In the genomic region with DNA sequence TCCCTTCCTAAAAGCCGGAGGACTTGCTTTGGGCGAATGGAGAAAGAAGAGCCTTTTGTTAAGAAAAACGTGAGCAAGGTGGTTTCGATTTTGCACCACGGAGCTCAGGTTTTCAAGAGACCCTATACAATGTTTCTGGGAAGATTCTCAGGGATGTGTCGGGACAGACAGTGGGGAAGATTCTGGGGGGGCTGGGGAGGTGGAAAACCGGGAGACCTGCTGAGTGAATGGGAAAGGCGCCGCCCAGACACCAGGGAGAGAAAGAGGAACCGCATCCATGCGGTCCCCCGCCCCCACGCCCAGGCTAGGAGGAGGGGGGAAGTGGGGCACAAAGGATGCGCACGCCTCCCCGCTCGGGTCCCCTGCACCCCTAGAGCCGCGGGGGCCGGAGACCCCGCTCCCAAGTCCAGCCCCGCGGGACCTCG, we compare ENCODE assay signal across 1 cellular context.
TF ChIP-seq lines count a peak whose summit lies in the region.

No MANE protein-coding gene starts in this region.

TF ChIP-seq in GM12878, 131 proteins besides CTCF, POLR2A, EP300 and RAD21 (continues in another document):
- TF ChIP-seq CBX3 (IDR thresholded peaks at IDR 0.05; ENCODE audit: borderline replicate concordance, low read depth) (no peak), MYC (IDR thresholded peaks at IDR 0.05; ENCODE audit: insufficient read depth, insufficient read length, insufficient replicate concordance, low read length, severe bottlenecking) (peak; percentile 69), CHD2 (IDR thresholded peaks at IDR 0.05; ENCODE audit: borderline replicate concordance, low read depth, low read length) (peak; percentile 17; the same call in 1 of the 2 replicates), FOXM1 (IDR thresholded peaks at IDR 0.05; ENCODE audit: low read depth, low read length) (no peak), NFIC (IDR thresholded peaks at IDR 0.05; ENCODE audit: low read depth, low read length) (no peak), BACH1 (IDR thresholded peaks at IDR 0.05; ENCODE audit: borderline replicate concordance) (peak; percentile 73), PML (IDR thresholded peaks at IDR 0.05; ENCODE audit: low read length) (peak; percentile 12; the same call in 1 of the 2 replicates), IRF4 (IDR thresholded peaks at IDR 0.05; ENCODE audit: low read depth, low read length) (0 out of 2 replicates have a peak, but pooled peaks have one; percentile 15), LARP7 (IDR thresholded peaks at IDR 0.05) (no peak), ZSCAN29 (IDR thresholded peaks at IDR 0.05) (peak; percentile 63; the same call in 1 of the 2 replicates), SMAD5 (IDR thresholded peaks at IDR 0.05; ENCODE audit: low read depth) (0 out of 2 replicates have a peak, but pooled peaks have one; percentile 3), SPI1 (IDR thresholded peaks at IDR 0.05; ENCODE audit: borderline replicate concordance, insufficient read depth, low read depth, low read length) (peak; percentile 95), SIX5 (IDR thresholded peaks at IDR 0.05; ENCODE audit: low read depth, low read length, severe bottlenecking) (no peak), RBBP5 (conservative IDR thresholded peaks at IDR 0.05) (no peak), HCFC1 (IDR thresholded peaks at IDR 0.05; ENCODE audit: low read length) (no peak), EGR1 (IDR thresholded peaks at IDR 0.05; ENCODE audit: borderline replicate concordance in 1 of 2, low read depth in 2 of 2, low read length in 2 of 2) (peak in 1 of 2 experiments; percentile 78; a peak in 2 of 3 replicates), RB1 (IDR thresholded peaks at IDR 0.05; ENCODE audit: borderline replicate concordance) (no peak), MTA2 (IDR thresholded peaks at IDR 0.05; ENCODE audit: low read depth) (peak; percentile 26; the same call in 1 of the 2 replicates), NR2C2 (IDR thresholded peaks at IDR 0.05; ENCODE audit: borderline replicate concordance, control insufficient read depth, insufficient read length, low read depth) (no peak), CBFB (IDR thresholded peaks at IDR 0.05; ENCODE audit: low read depth) (0 out of 2 replicates have a peak, but pooled peaks have one; percentile 30), IKZF2 (IDR thresholded peaks at IDR 0.05) (peak; percentile 80 to 82), NFXL1 (IDR thresholded peaks at IDR 0.05; ENCODE audit: borderline replicate concordance) (no peak), BMI1 (IDR thresholded peaks at IDR 0.05; ENCODE audit: borderline replicate concordance) (no peak), RFX5 (IDR thresholded peaks at IDR 0.05; ENCODE audit: low read depth, low read length) (no peak), MEF2B (IDR thresholded peaks at IDR 0.05; ENCODE audit: partially characterized antibody, poor library complexity, severe bottlenecking) (no peak), FOS (IDR thresholded peaks at IDR 0.05; ENCODE audit: borderline replicate concordance, extremely low read depth, insufficient read length) (no peak), IKZF1 (conservative IDR thresholded peaks at IDR 0.05) (peak; percentile 90; the same call in 1 of the 2 replicates), STAT1 (conservative IDR thresholded peaks at IDR 0.05) (no peak), BHLHE40 (IDR thresholded peaks at IDR 0.05; ENCODE audit: borderline replicate concordance in 1 of 2, low read depth in 2 of 2, low read length in 1 of 2) (peak; percentile 69 to 73; a peak in 3 of 4 replicates), SMARCA5 (IDR thresholded peaks at IDR 0.05) (no peak), NFYA (IDR thresholded peaks at IDR 0.05; ENCODE audit: borderline replicate concordance, low read depth, low read length) (no peak), PAX5 (IDR thresholded peaks at IDR 0.05; ENCODE audit: borderline replicate concordance, low read depth, low read length) (peak; percentile 17; the same call in 1 of the 2 replicates), TAF1 (IDR thresholded peaks at IDR 0.05; ENCODE audit: borderline replicate concordance, low read depth, low read length) (no peak)
- TF ChIP-seq, protein P1, sequence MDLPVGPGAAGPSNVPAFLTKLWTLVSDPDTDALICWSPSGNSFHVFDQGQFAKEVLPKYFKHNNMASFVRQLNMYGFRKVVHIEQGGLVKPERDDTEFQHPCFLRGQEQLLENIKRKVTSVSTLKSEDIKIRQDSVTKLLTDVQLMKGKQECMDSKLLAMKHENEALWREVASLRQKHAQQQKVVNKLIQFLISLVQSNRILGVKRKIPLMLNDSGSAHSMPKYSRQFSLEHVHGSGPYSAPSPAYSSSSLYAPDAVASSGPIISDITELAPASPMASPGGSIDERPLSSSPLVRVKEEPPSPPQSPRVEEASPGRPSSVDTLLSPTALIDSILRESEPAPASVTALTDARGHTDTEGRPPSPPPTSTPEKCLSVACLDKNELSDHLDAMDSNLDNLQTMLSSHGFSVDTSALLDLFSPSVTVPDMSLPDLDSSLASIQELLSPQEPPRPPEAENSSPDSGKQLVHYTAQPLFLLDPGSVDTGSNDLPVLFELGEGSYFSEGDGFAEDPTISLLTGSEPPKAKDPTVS (IDR thresholded peaks at IDR 0.05; ENCODE audit: low read depth, low read length), result no peak
- TF ChIP-seq, protein P2, sequence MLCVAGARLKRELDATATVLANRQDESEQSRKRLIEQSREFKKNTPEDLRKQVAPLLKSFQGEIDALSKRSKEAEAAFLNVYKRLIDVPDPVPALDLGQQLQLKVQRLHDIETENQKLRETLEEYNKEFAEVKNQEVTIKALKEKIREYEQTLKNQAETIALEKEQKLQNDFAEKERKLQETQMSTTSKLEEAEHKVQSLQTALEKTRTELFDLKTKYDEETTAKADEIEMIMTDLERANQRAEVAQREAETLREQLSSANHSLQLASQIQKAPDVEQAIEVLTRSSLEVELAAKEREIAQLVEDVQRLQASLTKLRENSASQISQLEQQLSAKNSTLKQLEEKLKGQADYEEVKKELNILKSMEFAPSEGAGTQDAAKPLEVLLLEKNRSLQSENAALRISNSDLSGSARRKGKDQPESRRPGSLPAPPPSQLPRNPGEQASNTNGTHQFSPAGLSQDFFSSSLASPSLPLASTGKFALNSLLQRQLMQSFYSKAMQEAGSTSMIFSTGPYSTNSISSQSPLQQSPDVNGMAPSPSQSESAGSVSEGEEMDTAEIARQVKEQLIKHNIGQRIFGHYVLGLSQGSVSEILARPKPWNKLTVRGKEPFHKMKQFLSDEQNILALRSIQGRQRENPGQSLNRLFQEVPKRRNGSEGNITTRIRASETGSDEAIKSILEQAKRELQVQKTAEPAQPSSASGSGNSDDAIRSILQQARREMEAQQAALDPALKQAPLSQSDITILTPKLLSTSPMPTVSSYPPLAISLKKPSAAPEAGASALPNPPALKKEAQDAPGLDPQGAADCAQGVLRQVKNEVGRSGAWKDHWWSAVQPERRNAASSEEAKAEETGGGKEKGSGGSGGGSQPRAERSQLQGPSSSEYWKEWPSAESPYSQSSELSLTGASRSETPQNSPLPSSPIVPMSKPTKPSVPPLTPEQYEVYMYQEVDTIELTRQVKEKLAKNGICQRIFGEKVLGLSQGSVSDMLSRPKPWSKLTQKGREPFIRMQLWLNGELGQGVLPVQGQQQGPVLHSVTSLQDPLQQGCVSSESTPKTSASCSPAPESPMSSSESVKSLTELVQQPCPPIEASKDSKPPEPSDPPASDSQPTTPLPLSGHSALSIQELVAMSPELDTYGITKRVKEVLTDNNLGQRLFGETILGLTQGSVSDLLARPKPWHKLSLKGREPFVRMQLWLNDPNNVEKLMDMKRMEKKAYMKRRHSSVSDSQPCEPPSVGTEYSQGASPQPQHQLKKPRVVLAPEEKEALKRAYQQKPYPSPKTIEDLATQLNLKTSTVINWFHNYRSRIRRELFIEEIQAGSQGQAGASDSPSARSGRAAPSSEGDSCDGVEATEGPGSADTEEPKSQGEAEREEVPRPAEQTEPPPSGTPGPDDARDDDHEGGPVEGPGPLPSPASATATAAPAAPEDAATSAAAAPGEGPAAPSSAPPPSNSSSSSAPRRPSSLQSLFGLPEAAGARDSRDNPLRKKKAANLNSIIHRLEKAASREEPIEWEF (IDR thresholded peaks at IDR 0.05; ENCODE audit: insufficient replicate concordance, low read depth, low read length), result no peak
- TF ChIP-seq, protein P3, sequence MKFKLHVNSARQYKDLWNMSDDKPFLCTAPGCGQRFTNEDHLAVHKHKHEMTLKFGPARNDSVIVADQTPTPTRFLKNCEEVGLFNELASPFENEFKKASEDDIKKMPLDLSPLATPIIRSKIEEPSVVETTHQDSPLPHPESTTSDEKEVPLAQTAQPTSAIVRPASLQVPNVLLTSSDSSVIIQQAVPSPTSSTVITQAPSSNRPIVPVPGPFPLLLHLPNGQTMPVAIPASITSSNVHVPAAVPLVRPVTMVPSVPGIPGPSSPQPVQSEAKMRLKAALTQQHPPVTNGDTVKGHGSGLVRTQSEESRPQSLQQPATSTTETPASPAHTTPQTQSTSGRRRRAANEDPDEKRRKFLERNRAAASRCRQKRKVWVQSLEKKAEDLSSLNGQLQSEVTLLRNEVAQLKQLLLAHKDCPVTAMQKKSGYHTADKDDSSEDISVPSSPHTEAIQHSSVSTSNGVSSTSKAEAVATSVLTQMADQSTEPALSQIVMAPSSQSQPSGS (IDR thresholded peaks at IDR 0.05; ENCODE audit: low read length), result no peak
- TF ChIP-seq, protein P4, sequence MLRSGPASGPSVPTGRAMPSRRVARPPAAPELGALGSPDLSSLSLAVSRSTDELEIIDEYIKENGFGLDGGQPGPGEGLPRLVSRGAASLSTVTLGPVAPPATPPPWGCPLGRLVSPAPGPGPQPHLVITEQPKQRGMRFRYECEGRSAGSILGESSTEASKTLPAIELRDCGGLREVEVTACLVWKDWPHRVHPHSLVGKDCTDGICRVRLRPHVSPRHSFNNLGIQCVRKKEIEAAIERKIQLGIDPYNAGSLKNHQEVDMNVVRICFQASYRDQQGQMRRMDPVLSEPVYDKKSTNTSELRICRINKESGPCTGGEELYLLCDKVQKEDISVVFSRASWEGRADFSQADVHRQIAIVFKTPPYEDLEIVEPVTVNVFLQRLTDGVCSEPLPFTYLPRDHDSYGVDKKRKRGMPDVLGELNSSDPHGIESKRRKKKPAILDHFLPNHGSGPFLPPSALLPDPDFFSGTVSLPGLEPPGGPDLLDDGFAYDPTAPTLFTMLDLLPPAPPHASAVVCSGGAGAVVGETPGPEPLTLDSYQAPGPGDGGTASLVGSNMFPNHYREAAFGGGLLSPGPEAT (IDR thresholded peaks at IDR 0.05; ENCODE audit: low read depth), result peak; percentile 59; the same call in 1 of the 2 replicates
- TF ChIP-seq, protein P5, sequence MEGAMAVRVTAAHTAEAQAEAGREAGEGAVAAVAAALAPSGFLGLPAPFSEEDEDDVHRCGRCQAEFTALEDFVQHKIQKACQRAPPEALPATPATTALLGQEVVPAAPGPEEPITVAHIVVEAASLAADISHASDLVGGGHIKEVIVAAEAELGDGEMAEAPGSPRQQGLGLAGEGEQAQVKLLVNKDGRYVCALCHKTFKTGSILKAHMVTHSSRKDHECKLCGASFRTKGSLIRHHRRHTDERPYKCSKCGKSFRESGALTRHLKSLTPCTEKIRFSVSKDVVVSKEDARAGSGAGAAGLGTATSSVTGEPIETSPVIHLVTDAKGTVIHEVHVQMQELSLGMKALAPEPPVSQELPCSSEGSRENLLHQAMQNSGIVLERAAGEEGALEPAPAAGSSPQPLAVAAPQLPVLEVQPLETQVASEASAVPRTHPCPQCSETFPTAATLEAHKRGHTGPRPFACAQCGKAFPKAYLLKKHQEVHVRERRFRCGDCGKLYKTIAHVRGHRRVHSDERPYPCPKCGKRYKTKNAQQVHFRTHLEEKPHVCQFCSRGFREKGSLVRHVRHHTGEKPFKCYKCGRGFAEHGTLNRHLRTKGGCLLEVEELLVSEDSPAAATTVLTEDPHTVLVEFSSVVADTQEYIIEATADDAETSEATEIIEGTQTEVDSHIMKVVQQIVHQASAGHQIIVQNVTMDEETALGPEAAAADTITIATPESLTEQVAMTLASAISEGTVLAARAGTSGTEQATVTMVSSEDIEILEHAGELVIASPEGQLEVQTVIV (IDR thresholded peaks at IDR 0.05; ENCODE audit: borderline replicate concordance, partially characterized antibody), result no peak
- TF ChIP-seq, protein P6, sequence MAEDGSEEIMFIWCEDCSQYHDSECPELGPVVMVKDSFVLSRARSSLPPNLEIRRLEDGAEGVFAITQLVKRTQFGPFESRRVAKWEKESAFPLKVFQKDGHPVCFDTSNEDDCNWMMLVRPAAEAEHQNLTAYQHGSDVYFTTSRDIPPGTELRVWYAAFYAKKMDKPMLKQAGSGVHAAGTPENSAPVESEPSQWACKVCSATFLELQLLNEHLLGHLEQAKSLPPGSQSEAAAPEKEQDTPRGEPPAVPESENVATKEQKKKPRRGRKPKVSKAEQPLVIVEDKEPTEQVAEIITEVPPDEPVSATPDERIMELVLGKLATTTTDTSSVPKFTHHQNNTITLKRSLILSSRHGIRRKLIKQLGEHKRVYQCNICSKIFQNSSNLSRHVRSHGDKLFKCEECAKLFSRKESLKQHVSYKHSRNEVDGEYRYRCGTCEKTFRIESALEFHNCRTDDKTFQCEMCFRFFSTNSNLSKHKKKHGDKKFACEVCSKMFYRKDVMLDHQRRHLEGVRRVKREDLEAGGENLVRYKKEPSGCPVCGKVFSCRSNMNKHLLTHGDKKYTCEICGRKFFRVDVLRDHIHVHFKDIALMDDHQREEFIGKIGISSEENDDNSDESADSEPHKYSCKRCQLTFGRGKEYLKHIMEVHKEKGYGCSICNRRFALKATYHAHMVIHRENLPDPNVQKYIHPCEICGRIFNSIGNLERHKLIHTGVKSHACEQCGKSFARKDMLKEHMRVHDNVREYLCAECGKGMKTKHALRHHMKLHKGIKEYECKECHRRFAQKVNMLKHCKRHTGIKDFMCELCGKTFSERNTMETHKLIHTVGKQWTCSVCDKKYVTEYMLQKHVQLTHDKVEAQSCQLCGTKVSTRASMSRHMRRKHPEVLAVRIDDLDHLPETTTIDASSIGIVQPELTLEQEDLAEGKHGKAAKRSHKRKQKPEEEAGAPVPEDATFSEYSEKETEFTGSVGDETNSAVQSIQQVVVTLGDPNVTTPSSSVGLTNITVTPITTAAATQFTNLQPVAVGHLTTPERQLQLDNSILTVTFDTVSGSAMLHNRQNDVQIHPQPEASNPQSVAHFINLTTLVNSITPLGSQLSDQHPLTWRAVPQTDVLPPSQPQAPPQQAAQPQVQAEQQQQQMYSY (CRISPR knock-in tag; IDR thresholded peaks at IDR 0.05), result no peak
- TF ChIP-seq, protein P7, sequence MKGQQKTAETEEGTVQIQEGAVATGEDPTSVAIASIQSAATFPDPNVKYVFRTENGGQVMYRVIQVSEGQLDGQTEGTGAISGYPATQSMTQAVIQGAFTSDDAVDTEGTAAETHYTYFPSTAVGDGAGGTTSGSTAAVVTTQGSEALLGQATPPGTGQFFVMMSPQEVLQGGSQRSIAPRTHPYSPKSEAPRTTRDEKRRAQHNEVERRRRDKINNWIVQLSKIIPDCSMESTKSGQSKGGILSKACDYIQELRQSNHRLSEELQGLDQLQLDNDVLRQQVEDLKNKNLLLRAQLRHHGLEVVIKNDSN (IDR thresholded peaks at IDR 0.05; ENCODE audit: borderline replicate concordance, extremely low read length, insufficient read depth, low read depth, low read length), result no peak
- TF ChIP-seq, protein P8, sequence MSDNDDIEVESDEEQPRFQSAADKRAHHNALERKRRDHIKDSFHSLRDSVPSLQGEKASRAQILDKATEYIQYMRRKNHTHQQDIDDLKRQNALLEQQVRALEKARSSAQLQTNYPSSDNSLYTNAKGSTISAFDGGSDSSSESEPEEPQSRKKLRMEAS (IDR thresholded peaks at IDR 0.05; ENCODE audit: low read depth, low read length), result no peak
- TF ChIP-seq, protein P9, sequence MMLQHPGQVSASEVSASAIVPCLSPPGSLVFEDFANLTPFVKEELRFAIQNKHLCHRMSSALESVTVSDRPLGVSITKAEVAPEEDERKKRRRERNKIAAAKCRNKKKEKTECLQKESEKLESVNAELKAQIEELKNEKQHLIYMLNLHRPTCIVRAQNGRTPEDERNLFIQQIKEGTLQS (IDR thresholded peaks at IDR 0.05; ENCODE audit: borderline replicate concordance, extremely low read depth, low read depth, low read length), result no peak
